In the genomic region with DNA sequence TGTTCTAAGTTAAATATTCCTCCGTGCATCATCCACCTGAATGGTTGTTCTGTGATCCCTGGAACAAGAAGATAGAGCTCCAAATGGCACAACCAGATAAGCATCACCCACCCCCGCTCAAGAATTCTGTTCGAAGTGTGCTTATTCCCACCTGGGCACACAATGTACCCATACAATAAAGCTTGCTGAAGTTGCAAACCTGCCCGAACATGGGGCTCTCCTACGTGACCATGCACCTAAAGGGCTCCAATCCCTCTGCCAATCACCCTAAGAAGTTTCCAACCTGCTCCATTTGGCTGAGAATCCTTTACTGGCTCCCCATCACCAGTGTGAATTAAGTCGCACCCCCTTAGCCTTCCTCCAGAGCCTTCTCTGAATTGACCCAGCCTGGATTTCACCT, we compare ENCODE assay signal across 22 cellular contexts.
DNase-seq lines count a peak whose midpoint lies in the region; TF ChIP-seq lines count a peak whose summit lies in the region.
"Had no signal": no experiment of that assay in that cellular context is flagged by ENCODE, and none has a peak within 500 bp of the region (broad histone marks: within the 10 kb centered on the region; RNA-seq: fewer than 3 reads in every experiment).

No MANE protein-coding gene starts in this region.

- H4K20me1 ChIP-seq in DOHH2 (ENCODE audit: control insufficient read depth, insufficient read depth, low read depth, low read length): no peaks in the 10 kb centered on the region
- H4K20me1 ChIP-seq in OCI-LY7 (ENCODE audit: insufficient read depth, low read length): no peaks in the 10 kb centered on the region
- peaks cover 4% of the 10 kb centered on the region for H4K20me1 ChIP-seq in neural progenitor cell (ENCODE audit: low read depth)
- H4K20me1 ChIP-seq: BLaER1 treated with 17β-estradiol and CSF1 and Interleukin-3, amounts not matched to agents 10 nM and 100 nM had no signal

- POLR2A ChIA-PET in OCI-LY7 (lab: Charles Lee): interaction anchor here (0.5 to 1.3 kb wide), 4 partner anchors 9 to 152 kb away, joined by 3 to 5 read pairs (median 4); no protein-coding TSS in a partner anchor
- POLR2A ChIA-PET in activated CD4-positive, alpha-beta T cell treated with anti-CD3 and anti-CD28 coated beads, Interleukin-2, amount 10 ng/mL, durations not matched to agents 7 days and 5 days (lab: Charles Lee): no interaction called here

- peaks cover 45% of the 10 kb centered on the region for H3K4me1 Mint-ChIP-seq in neural progenitor cell
- H3K4me1 Mint-ChIP-seq in activated CD4-positive, alpha-beta T cell treated with anti-CD3 and anti-CD28 coated beads, Interleukin-2, amount 10 ng/mL, durations not matched to agents 7 days and 5 days: peaks cover 20% of the 10 kb centered on the region
- H3K4me1 Mint-ChIP-seq: CD14-positive monocyte had no signal

- H3K9ac ChIP-seq in neural progenitor cell: no peak overlapping the region
- H3K9ac ChIP-seq: BLaER1 treated with 17β-estradiol and CSF1 and Interleukin-3, amounts not matched to agents 10 nM and 100 nM; GM23248 had no signal

- H3K36me3 ChIP-seq in DOHH2 (ENCODE audit: control insufficient read depth, low read length) (peaks cover 13% of the 10 kb centered on the region; the same call in 1 of the 2 replicates), OCI-LY7 (ENCODE audit: insufficient read depth, low read length) (no peaks in the 10 kb centered on the region; the same call in 1 of the 2 replicates), neural progenitor cell (no peaks in the 10 kb centered on the region)
- H3K36me3 ChIP-seq: BE2C; BLaER1 treated with 17β-estradiol and CSF1 and Interleukin-3, amounts not matched to agents 10 nM and 100 nM had no signal

- peaks cover 8% of the 10 kb centered on the region; the same call in 1 of the 2 replicates for H3F3A ChIP-seq in DOHH2 (ENCODE audit: control insufficient read depth, insufficient read depth)
- peaks cover 6% of the 10 kb centered on the region for H3F3A ChIP-seq in neural progenitor cell (ENCODE audit: low read depth)

- H3K27me3 ChIP-seq in DOHH2 (ENCODE audit: control insufficient read depth, low read length) (no peaks in the 10 kb centered on the region), neural progenitor cell (no peaks in the 10 kb centered on the region)
- H3K27me3 ChIP-seq: BE2C; BLaER1 treated with 17β-estradiol and CSF1 and Interleukin-3, amounts not matched to agents 10 nM and 100 nM had no signal

- BruUV-seq in OCI-LY7 (replicated peaks; lab: Mats Ljungman, UMichigan): no TSS peak

- H2AFZ ChIP-seq in OCI-LY7 (ENCODE audit: low read length) (peak overlapping the region; percentile 51; the same call in 1 of the 2 replicates), neural progenitor cell (replicated peaks) (no peak overlapping the region)
- H2AFZ ChIP-seq: GM23248 had no signal

- peak overlapping the region; percentile 77 for H3K4me3 Mint-ChIP-seq in neural progenitor cell
- no peak overlapping the region for H3K4me3 Mint-ChIP-seq in activated CD4-positive, alpha-beta T cell treated with anti-CD3 and anti-CD28 coated beads, Interleukin-2, amount 10 ng/mL, durations not matched to agents 7 days and 5 days
- H3K4me3 Mint-ChIP-seq: CD14-positive monocyte; CD4-positive, alpha-beta T cell had no signal

- CTCF ChIA-PET in OCI-LY7 (lab: Charles Lee; ENCODE audit: unreplicated experiment): interaction anchor here (0.7 to 1.1 kb wide), 2 partner anchors 9 to 82 kb away, joined by 3 read pairs; no protein-coding TSS in a partner anchor
- CTCF ChIA-PET in activated CD4-positive, alpha-beta T cell treated with anti-CD3 and anti-CD28 coated beads, Interleukin-2, amount 10 ng/mL, durations not matched to agents 7 days and 5 days (lab: Charles Lee): no interaction called here

- H3K27ac ChIP-seq in DOHH2 (ENCODE audit: low read depth, low read length) (peak overlapping the region; percentile 91), OCI-LY7 (ENCODE audit: low read depth, low read length, poor library complexity, severe bottlenecking) (peak overlapping the region; percentile 97), neural progenitor cell (no peak overlapping the region)
- H3K27ac ChIP-seq: A549; BLaER1 treated with 17β-estradiol and CSF1 and Interleukin-3, amounts not matched to agents 10 nM and 100 nM; GM23248 had no signal

- H3K9me3 ChIP-seq in DOHH2 (ENCODE audit: control insufficient read depth, insufficient read depth, low read length) (no peaks in the 10 kb centered on the region), OCI-LY7 (ENCODE audit: low read length) (peaks cover 17% of the 10 kb centered on the region; the same call in 1 of the 2 replicates), neural progenitor cell (ENCODE audit: low read depth) (no peaks in the 10 kb centered on the region)
- H3K9me3 ChIP-seq: A549 had no signal

- H3K9me3 Mint-ChIP-seq in neural progenitor cell: peaks cover 22% of the 10 kb centered on the region
- H3K9me3 Mint-ChIP-seq in activated CD4-positive, alpha-beta T cell treated with anti-CD3 and anti-CD28 coated beads, Interleukin-2, amount 10 ng/mL, durations not matched to agents 7 days and 5 days: no peaks in the 10 kb centered on the region
- H3K9me3 Mint-ChIP-seq: CD4-positive, alpha-beta T cell had no signal

- H3K36me3 Mint-ChIP-seq in neural progenitor cell: peaks cover 2% of the 10 kb centered on the region
- H3K36me3 Mint-ChIP-seq in activated CD4-positive, alpha-beta T cell treated with anti-CD3 and anti-CD28 coated beads, Interleukin-2, amount 10 ng/mL, durations not matched to agents 7 days and 5 days (ENCODE audit: low read depth): no peaks in the 10 kb centered on the region
- H3K36me3 Mint-ChIP-seq: CD14-positive monocyte had no signal

- H3K27me3 Mint-ChIP-seq in neural progenitor cell (ENCODE audit: insufficient read depth, low read depth): peaks cover 18% of the 10 kb centered on the region
- no peaks in the 10 kb centered on the region for H3K27me3 Mint-ChIP-seq in activated CD4-positive, alpha-beta T cell treated with anti-CD3 and anti-CD28 coated beads, Interleukin-2, amount 10 ng/mL, durations not matched to agents 7 days and 5 days
- H3K27me3 Mint-ChIP-seq: CD4-positive, alpha-beta T cell had no signal

- H3K4me1 ChIP-seq in DOHH2 (ENCODE audit: control insufficient read depth, low read length): peaks cover 57% of the 10 kb centered on the region
- H3K4me1 ChIP-seq in OCI-LY7 (ENCODE audit: insufficient read depth, low read length, poor library complexity, severe bottlenecking): peaks cover 68% of the 10 kb centered on the region
- peaks cover 12% of the 10 kb centered on the region for H3K4me1 ChIP-seq in neural progenitor cell
- H3K4me1 ChIP-seq: A549, BE2C had no signal

- H3K4me3 ChIP-seq in DOHH2 (ENCODE audit: low read length) (peak overlapping the region; percentile 56), OCI-LY7 (ENCODE audit: low read depth, low read length, poor library complexity, severe bottlenecking) (peak overlapping the region; percentile 55), neural progenitor cell (no peak overlapping the region)
- H3K4me3 ChIP-seq: A549; BLaER1 treated with 17β-estradiol and CSF1 and Interleukin-3, amounts not matched to agents 10 nM and 100 nM; GM23248 had no signal

- H3K4me2 ChIP-seq in DOHH2 (ENCODE audit: low read length) (peak overlapping the region; percentile 74), OCI-LY7 (ENCODE audit: low read length) (peak overlapping the region; percentile 79), neural progenitor cell (no peak overlapping the region)
- H3K4me2 ChIP-seq: A549; BLaER1 treated with 17β-estradiol and CSF1 and Interleukin-3, amounts not matched to agents 10 nM and 100 nM had no signal

- peak overlapping the region; percentile 44 for H3K27ac Mint-ChIP-seq in neural progenitor cell
- no peak overlapping the region for H3K27ac Mint-ChIP-seq in activated CD4-positive, alpha-beta T cell treated with anti-CD3 and anti-CD28 coated beads, Interleukin-2, amount 10 ng/mL, durations not matched to agents 7 days and 5 days
- H3K27ac Mint-ChIP-seq: CD14-positive monocyte; CD4-positive, alpha-beta T cell had no signal

- H3K9me2 ChIP-seq in DOHH2 (replicated peaks; ENCODE audit: control insufficient read depth, low read length) (no peaks in the 10 kb centered on the region), OCI-LY7 (ENCODE audit: insufficient read depth, low read length) (no peaks in the 10 kb centered on the region)

- no peaks in the 10 kb centered on the region for H3K79me2 ChIP-seq in DOHH2 (ENCODE audit: control insufficient read depth, low read length)
- no peaks in the 10 kb centered on the region for H3K79me2 ChIP-seq in OCI-LY7 (ENCODE audit: insufficient read depth, low read depth, low read length)
- no peaks in the 10 kb centered on the region for H3K79me2 ChIP-seq in neural progenitor cell (ENCODE audit: low read depth)

- no peak for TF ChIP-seq CTCF in DOHH2 (IDR thresholded peaks at IDR 0.05; ENCODE audit: low read depth, low read length, poor library complexity, severe bottlenecking)
- TF ChIP-seq CTCF in OCI-LY7 (conservative IDR thresholded peaks at IDR 0.05; ENCODE audit: low read length): no peak
- TF ChIP-seq CTCF in neural progenitor cell (IDR thresholded peaks at IDR 0.05): no peak

- intact Hi-C loops in OCI-LY7 (cut with micrococcal nuclease; ENCODE audit: unreplicated experiment): loop anchor here (1.0 to 10.0 kb wide), 4 partner anchors 48 to 575 kb away; no protein-coding TSS in a partner anchor

- no peak for DNase-seq in OCI-LY7 (ENCODE audit: low spot score)
- no peak for DNase-seq in neural progenitor cell (ENCODE audit: low spot score)
- no peak for DNase-seq in activated CD4-positive, alpha-beta T cell treated with anti-CD3 and anti-CD28 coated beads, Interleukin-2, amount 10 ng/mL, durations not matched to agents 7 days and 5 days
- DNase-seq in NCI-H1092 (lab: John Stamatoyannopoulos, UW): no peak
- no peak for DNase-seq in NCI-H2227 treated with DMSO at 0.1 percent for 48 hours (lab: John Stamatoyannopoulos, UW)
- DNase-seq in DMS153 treated with DMSO at 0.1 percent for 48 hours (lab: John Stamatoyannopoulos, UW; ENCODE audit: unreplicated experiment): no peak
- DNase-seq: 8988T; ACHN; AML-193; BE2C; Calu3; CD4-positive, alpha-beta T cell; CD8-positive, alpha-beta memory T cell; COR-L47; GF-D8; GM23248; H7; HCEC 1CT had no signal
